Comparison of ENCODE assay signal across 1 cellular context in the genomic region with DNA sequence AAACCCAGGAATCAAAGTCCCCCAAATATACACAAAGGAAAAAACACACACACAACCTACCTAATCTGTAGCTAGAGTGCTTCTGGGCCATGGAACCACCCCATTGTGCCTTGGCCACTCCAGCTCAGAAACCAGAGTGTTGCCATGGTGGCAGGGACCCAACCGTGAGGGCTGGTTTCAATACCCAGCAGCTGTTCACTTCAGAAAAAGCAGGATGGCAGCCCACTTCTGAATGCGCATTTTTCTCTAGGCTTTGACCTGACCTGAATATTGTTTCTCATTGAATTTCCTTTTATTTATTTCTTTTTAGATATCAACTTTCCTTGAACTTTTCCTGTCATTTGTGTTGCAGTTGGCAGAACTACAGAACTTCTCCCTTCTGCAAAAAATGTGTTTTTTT.
TF ChIP-seq lines count a peak whose summit lies in the region.

No MANE protein-coding gene starts in this region.

TF ChIP-seq in GM23338, 12 proteins besides CTCF, POLR2A, EP300 and RAD21:
- no peak for TF ChIP-seq ZNF114 (CRISPR knock-in tag; IDR thresholded peaks at IDR 0.05)
- TF ChIP-seq, protein P1, sequence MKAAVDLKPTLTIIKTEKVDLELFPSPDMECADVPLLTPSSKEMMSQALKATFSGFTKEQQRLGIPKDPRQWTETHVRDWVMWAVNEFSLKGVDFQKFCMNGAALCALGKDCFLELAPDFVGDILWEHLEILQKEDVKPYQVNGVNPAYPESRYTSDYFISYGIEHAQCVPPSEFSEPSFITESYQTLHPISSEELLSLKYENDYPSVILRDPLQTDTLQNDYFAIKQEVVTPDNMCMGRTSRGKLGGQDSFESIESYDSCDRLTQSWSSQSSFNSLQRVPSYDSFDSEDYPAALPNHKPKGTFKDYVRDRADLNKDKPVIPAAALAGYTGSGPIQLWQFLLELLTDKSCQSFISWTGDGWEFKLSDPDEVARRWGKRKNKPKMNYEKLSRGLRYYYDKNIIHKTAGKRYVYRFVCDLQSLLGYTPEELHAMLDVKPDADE (IDR thresholded peaks at IDR 0.05): no peak
- TF ChIP-seq, protein P2, sequence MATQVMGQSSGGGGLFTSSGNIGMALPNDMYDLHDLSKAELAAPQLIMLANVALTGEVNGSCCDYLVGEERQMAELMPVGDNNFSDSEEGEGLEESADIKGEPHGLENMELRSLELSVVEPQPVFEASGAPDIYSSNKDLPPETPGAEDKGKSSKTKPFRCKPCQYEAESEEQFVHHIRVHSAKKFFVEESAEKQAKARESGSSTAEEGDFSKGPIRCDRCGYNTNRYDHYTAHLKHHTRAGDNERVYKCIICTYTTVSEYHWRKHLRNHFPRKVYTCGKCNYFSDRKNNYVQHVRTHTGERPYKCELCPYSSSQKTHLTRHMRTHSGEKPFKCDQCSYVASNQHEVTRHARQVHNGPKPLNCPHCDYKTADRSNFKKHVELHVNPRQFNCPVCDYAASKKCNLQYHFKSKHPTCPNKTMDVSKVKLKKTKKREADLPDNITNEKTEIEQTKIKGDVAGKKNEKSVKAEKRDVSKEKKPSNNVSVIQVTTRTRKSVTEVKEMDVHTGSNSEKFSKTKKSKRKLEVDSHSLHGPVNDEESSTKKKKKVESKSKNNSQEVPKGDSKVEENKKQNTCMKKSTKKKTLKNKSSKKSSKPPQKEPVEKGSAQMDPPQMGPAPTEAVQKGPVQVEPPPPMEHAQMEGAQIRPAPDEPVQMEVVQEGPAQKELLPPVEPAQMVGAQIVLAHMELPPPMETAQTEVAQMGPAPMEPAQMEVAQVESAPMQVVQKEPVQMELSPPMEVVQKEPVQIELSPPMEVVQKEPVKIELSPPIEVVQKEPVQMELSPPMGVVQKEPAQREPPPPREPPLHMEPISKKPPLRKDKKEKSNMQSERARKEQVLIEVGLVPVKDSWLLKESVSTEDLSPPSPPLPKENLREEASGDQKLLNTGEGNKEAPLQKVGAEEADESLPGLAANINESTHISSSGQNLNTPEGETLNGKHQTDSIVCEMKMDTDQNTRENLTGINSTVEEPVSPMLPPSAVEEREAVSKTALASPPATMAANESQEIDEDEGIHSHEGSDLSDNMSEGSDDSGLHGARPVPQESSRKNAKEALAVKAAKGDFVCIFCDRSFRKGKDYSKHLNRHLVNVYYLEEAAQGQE (IDR thresholded peaks at IDR 0.05; ENCODE audit: unreplicated experiment): no peak
- TF ChIP-seq, protein P3, sequence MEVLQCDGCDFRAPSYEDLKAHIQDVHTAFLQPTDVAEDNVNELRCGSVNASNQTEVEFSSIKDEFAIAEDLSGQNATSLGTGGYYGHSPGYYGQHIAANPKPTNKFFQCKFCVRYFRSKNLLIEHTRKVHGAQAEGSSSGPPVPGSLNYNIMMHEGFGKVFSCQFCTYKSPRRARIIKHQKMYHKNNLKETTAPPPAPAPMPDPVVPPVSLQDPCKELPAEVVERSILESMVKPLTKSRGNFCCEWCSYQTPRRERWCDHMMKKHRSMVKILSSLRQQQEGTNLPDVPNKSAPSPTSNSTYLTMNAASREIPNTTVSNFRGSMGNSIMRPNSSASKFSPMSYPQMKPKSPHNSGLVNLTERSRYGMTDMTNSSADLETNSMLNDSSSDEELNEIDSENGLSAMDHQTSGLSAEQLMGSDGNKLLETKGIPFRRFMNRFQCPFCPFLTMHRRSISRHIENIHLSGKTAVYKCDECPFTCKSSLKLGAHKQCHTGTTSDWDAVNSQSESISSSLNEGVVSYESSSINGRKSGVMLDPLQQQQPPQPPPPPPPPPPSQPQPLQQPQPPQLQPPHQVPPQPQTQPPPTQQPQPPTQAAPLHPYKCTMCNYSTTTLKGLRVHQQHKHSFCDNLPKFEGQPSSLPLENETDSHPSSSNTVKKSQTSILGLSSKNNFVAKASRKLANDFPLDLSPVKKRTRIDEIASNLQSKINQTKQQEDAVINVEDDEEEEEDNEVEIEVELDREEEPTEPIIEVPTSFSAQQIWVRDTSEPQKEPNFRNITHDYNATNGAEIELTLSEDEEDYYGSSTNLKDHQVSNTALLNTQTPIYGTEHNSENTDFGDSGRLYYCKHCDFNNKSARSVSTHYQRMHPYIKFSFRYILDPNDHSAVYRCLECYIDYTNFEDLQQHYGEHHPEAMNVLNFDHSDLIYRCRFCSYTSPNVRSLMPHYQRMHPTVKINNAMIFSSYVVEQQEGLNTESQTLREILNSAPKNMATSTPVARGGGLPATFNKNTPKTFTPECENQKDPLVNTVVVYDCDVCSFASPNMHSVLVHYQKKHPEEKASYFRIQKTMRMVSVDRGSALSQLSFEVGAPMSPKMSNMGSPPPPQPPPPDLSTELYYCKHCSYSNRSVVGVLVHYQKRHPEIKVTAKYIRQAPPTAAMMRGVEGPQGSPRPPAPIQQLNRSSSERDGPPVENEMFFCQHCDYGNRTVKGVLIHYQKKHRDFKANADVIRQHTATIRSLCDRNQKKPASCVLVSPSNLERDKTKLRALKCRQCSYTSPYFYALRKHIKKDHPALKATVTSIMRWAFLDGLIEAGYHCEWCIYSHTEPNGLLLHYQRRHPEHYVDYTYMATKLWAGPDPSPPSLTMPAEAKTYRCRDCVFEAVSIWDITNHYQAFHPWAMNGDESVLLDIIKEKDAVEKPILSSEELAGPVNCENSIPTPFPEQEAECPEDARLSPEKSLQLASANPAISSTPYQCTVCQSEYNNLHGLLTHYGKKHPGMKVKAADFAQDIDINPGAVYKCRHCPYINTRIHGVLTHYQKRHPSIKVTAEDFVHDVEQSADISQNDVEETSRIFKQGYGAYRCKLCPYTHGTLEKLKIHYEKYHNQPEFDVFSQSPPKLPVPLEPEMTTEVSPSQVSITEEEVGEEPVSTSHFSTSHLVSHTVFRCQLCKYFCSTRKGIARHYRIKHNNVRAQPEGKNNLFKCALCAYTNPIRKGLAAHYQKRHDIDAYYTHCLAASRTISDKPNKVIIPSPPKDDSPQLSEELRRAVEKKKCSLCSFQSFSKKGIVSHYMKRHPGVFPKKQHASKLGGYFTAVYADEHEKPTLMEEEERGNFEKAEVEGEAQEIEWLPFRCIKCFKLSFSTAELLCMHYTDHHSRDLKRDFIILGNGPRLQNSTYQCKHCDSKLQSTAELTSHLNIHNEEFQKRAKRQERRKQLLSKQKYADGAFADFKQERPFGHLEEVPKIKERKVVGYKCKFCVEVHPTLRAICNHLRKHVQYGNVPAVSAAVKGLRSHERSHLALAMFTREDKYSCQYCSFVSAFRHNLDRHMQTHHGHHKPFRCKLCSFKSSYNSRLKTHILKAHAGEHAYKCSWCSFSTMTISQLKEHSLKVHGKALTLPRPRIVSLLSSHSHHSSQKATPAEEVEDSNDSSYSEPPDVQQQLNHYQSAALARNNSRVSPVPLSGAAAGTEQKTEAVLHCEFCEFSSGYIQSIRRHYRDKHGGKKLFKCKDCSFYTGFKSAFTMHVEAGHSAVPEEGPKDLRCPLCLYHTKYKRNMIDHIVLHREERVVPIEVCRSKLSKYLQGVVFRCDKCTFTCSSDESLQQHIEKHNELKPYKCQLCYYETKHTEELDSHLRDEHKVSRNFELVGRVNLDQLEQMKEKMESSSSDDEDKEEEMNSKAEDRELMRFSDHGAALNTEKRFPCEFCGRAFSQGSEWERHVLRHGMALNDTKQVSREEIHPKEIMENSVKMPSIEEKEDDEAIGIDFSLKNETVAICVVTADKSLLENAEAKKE (CRISPR knock-in tag; IDR thresholded peaks at IDR 0.05): no peak
- no peak for TF ChIP-seq CREB1 (CRISPR knock-in tag; IDR thresholded peaks at IDR 0.05; ENCODE audit: low read depth)
- no peak for TF ChIP-seq EZH2phosphoT487 (IDR thresholded peaks at IDR 0.05; ENCODE audit: unreplicated experiment)
- no peak for TF ChIP-seq NANOG (IDR thresholded peaks at IDR 0.05; ENCODE audit: borderline replicate concordance)
- no peak for TF ChIP-seq EZH2 (IDR thresholded peaks at IDR 0.05; ENCODE audit: low read depth, unreplicated experiment)
- TF ChIP-seq STAT1 (IDR thresholded peaks at IDR 0.05; ENCODE audit: unreplicated experiment): no peak
- TF ChIP-seq ZNF331 (CRISPR knock-in tag; IDR thresholded peaks at IDR 0.05; ENCODE audit: low read depth): no peak
- TF ChIP-seq POLR2AphosphoS5 (IDR thresholded peaks at IDR 0.05; ENCODE audit: low read depth): no peak
- TF ChIP-seq JUNB (IDR thresholded peaks at IDR 0.05; ENCODE audit: unreplicated experiment): no peak
